13 cellular contexts compared by ENCODE assay signal in the genomic region with DNA sequence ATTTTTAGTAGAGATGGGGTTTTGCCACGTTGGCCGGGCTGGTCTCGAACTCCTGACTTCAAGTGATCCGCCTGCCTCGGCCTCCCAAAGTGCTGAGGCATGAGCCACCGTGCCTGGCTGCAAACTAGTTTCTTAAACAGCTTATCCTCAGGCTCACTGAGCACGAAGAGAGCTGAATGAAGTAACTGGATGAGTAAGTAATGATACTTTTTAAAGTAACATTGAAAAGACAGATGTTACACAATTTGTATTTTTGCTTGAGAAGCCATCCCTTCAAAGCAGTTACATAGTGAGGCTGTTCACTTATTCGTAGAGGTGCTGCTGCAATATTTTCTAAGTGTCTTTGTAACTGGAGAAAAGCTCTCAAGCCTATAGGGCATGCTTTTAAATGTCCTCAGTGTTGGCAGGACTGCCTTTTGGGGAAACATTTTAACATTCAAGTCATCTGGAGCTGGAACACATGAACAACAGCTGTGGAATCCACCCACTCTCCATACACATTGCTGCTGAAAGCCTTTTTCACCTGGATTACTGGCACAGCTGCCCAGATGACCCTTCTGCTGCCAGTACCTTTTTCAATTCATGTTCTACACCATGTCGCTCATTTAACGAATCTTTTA. TPM values are rescaled to one million over a fixed set of nuclear protein-coding genes. Genes with fewer than 3 reads are reported as not detected.
A peak's percentile ranks its signal among the peaks of the same experiment; 100 is the strongest.
DNase-seq lines count a peak whose midpoint lies in the region; ATAC-seq and TF ChIP-seq lines count a peak whose summit lies in the region.
"Had no signal": no experiment of that assay in that cellular context is flagged by ENCODE, and none has a peak within 500 bp of the region (broad histone marks: within the 10 kb centered on the region; RNA-seq: fewer than 3 reads in every experiment).

No MANE protein-coding gene starts in this region.

- H3K27ac Mint-ChIP-seq in CD4-positive, alpha-beta T cell: peak overlapping the region; percentile 12
- H3K27ac Mint-ChIP-seq in WTC11: peak overlapping the region; percentile 46; the same call in 1 of the 2 replicates
- H3K27ac Mint-ChIP-seq in nephron: peak overlapping the region; percentile 72 to 99 (median 98)

- no peaks in the 10 kb centered on the region for H3K9me3 Mint-ChIP-seq in CD4-positive, alpha-beta T cell
- H3K9me3 Mint-ChIP-seq in WTC11 (no peaks in the 10 kb centered on the region), nephron (no peaks in the 10 kb centered on the region)

- no peak overlapping the region for H3K27ac ChIP-seq in CD4-positive, alpha-beta T cell (ENCODE audit: low read depth, low read length)
- no peak overlapping the region for H3K27ac ChIP-seq in lower lobe of right lung
- H3K27ac ChIP-seq: gastroesophageal sphincter, right atrium auricular region had no signal

- peaks cover 26% of the 10 kb centered on the region for H3K4me1 Mint-ChIP-seq in CD4-positive, alpha-beta T cell (ENCODE audit: low read depth)
- peaks cover 22% of the 10 kb centered on the region for H3K4me1 Mint-ChIP-seq in WTC11
- peaks cover 46% of the 10 kb centered on the region for H3K4me1 Mint-ChIP-seq in nephron

- no peak for DNase-seq in CD4-positive, alpha-beta T cell
- DNase-seq in HFF-Myc (ENCODE audit: extremely low read depth, low read depth) (peak; percentile 54), WTC11 (ENCODE audit: low spot score) (no peak), Kasumi-1 (lab: John Stamatoyannopoulos, UW) (no peak), germinal center (ENCODE audit: low spot score) (no peak), lower lobe of right lung (no peak)
- DNase-seq: activated T-cell treated with anti-CD3 and anti-CD28 coated beads, Interleukin-2, amount 50 U/mL, for 1 hour; kidney glomerular epithelial cell; NCI-H187 had no signal

- peaks cover 25% of the 10 kb centered on the region for H3K36me3 ChIP-seq in lower lobe of right lung
- H3K36me3 ChIP-seq: right atrium auricular region had no signal

- CTCF ChIA-PET in CD4-positive, alpha-beta T cell (lab: Charles Lee): interaction anchor here (1.2 kb wide), 1 partner anchor 13 kb away, joined by 3 read pairs; no protein-coding TSS in a partner anchor
- CTCF ChIA-PET in WTC11 (lab: Charles Lee): interaction anchor here (1.2 kb wide), 1 partner anchor 394 kb away, joined by 4 read pairs; no protein-coding TSS in a partner anchor

- H3K27me3 Mint-ChIP-seq in CD4-positive, alpha-beta T cell: no peaks in the 10 kb centered on the region
- no peaks in the 10 kb centered on the region; the same call in 1 of the 2 replicates for H3K27me3 Mint-ChIP-seq in WTC11 (ENCODE audit: low read depth)
- no peaks in the 10 kb centered on the region for H3K27me3 Mint-ChIP-seq in nephron (ENCODE audit: low read depth)

- no peaks in the 10 kb centered on the region for H3K27me3 ChIP-seq in CD4-positive, alpha-beta T cell (ENCODE audit: control insufficient read depth, insufficient read depth, low read length)
- H3K27me3 ChIP-seq in lower lobe of right lung (ENCODE audit: low read depth): no peaks in the 10 kb centered on the region
- H3K27me3 ChIP-seq: gastroesophageal sphincter, right atrium auricular region had no signal

- H3K36me3 Mint-ChIP-seq in CD4-positive, alpha-beta T cell (ENCODE audit: low read depth): peaks cover 44% of the 10 kb centered on the region
- peaks cover 29% of the 10 kb centered on the region for H3K36me3 Mint-ChIP-seq in WTC11
- peaks cover 23% of the 10 kb centered on the region for H3K36me3 Mint-ChIP-seq in nephron (ENCODE audit: low read depth)

- H3K4me3 ChIP-seq in HFF-Myc (replicated peaks; ENCODE audit: low read depth, low read length) (peak overlapping the region; percentile 92; the same call in 1 of the 2 replicates), lower lobe of right lung (no peak overlapping the region)
- H3K4me3 ChIP-seq: gastroesophageal sphincter, right atrium auricular region had no signal

- ATAC-seq in CD4-positive, alpha-beta T cell (ENCODE audit: poor library complexity): no peak
- ATAC-seq in WTC11 (no peak), lower lobe of right lung (no peak)
- ATAC-seq: activated CD4-positive, CD25-positive, alpha-beta regulatory T cell treated with anti-CD3 and anti-CD28 coated beads, Interleukin-2, amount 50 U/mL, for 24 hours; gastroesophageal sphincter had no signal

- H3K9me3 ChIP-seq in CD4-positive, alpha-beta T cell (ENCODE audit: control insufficient read depth, low read length): no peaks in the 10 kb centered on the region
- H3K9me3 ChIP-seq in lower lobe of right lung: no peaks in the 10 kb centered on the region
- H3K9me3 ChIP-seq: gastroesophageal sphincter, right atrium auricular region had no signal

- no peak for TF ChIP-seq CTCF in CD4-positive, alpha-beta T cell (IDR thresholded peaks at IDR 0.05)
- TF ChIP-seq CTCF in HFF-Myc (IDR thresholded peaks at IDR 0.05; ENCODE audit: low read depth, low read length, missing control alignments): no peak
- TF ChIP-seq CTCF in WTC11 (IDR thresholded peaks at IDR 0.05): no peak
- TF ChIP-seq CTCF in nephron (IDR thresholded peaks at IDR 0.05; ENCODE audit: unreplicated experiment in 3 of 3): no peak
- TF ChIP-seq CTCF in lower lobe of right lung (IDR thresholded peaks at IDR 0.05): no peak

- POLR2A ChIA-PET in CD4-positive, alpha-beta T cell (lab: Charles Lee): interaction anchor here (4.9 kb wide), 1 partner anchor 87 kb away, joined by 75 read pairs; the partner anchor contains the start of genes C1orf50 and P3H1
- POLR2A ChIA-PET in WTC11 (lab: Charles Lee): interaction anchor here (1.0 kb wide), 1 partner anchor 9 kb away, joined by 3 read pairs; no protein-coding TSS in a partner anchor

- intact Hi-C loops in CD4-positive, alpha-beta T cell (cut with DNase I, micrococcal nuclease): loop anchor here in 1 of 2 experiments (2.0 kb wide), 1 partner anchor 17 kb away; no protein-coding TSS in a partner anchor
- intact Hi-C loops in lower lobe of right lung (cut with DNase I): no loop called here

- peaks cover 38% of the 10 kb centered on the region for H3K4me1 ChIP-seq in lower lobe of right lung

- no peak overlapping the region for H3K4me3 Mint-ChIP-seq in CD4-positive, alpha-beta T cell
- H3K4me3 Mint-ChIP-seq in WTC11 (peak overlapping the region; percentile 96; the same call in 1 of the 2 replicates), nephron (peak overlapping the region; percentile 95 to 99 (median 98))

TF ChIP-seq in WTC11, 78 proteins besides CTCF, POLR2A, EP300 and RAD21:
- TF ChIP-seq RORB (CRISPR knock-in tag; IDR thresholded peaks at IDR 0.05) (no peak), ATF1 (CRISPR knock-in tag; IDR thresholded peaks at IDR 0.05) (no peak), NR3C1 (CRISPR knock-in tag; conservative IDR thresholded peaks at IDR 0.05; ENCODE audit: low read depth) (no peak), TEAD1 (CRISPR knock-in tag; IDR thresholded peaks at IDR 0.05) (no peak), NFE2L1 (CRISPR knock-in tag; IDR thresholded peaks at IDR 0.05) (no peak), FOXJ3 (CRISPR knock-in tag; IDR thresholded peaks at IDR 0.05; ENCODE audit: borderline replicate concordance) (no peak)
- TF ChIP-seq, protein P1, sequence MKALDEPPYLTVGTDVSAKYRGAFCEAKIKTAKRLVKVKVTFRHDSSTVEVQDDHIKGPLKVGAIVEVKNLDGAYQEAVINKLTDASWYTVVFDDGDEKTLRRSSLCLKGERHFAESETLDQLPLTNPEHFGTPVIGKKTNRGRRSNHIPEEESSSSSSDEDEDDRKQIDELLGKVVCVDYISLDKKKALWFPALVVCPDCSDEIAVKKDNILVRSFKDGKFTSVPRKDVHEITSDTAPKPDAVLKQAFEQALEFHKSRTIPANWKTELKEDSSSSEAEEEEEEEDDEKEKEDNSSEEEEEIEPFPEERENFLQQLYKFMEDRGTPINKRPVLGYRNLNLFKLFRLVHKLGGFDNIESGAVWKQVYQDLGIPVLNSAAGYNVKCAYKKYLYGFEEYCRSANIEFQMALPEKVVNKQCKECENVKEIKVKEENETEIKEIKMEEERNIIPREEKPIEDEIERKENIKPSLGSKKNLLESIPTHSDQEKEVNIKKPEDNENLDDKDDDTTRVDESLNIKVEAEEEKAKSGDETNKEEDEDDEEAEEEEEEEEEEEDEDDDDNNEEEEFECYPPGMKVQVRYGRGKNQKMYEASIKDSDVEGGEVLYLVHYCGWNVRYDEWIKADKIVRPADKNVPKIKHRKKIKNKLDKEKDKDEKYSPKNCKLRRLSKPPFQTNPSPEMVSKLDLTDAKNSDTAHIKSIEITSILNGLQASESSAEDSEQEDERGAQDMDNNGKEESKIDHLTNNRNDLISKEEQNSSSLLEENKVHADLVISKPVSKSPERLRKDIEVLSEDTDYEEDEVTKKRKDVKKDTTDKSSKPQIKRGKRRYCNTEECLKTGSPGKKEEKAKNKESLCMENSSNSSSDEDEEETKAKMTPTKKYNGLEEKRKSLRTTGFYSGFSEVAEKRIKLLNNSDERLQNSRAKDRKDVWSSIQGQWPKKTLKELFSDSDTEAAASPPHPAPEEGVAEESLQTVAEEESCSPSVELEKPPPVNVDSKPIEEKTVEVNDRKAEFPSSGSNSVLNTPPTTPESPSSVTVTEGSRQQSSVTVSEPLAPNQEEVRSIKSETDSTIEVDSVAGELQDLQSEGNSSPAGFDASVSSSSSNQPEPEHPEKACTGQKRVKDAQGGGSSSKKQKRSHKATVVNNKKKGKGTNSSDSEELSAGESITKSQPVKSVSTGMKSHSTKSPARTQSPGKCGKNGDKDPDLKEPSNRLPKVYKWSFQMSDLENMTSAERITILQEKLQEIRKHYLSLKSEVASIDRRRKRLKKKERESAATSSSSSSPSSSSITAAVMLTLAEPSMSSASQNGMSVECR (CRISPR knock-in tag; IDR thresholded peaks at IDR 0.05; ENCODE audit: borderline replicate concordance): no peak

RNA-seq across cellular contexts. Expression of gene YBX1, which starts 2.7 kb away (rescaled TPM):
- 100 to 1,000 TPM; 372 to 389 TPM for total RNA-seq in CD4-positive, alpha-beta T cell
- total RNA-seq in WTC11 (2021) (1,098 to 1,172 TPM (median 1,151 TPM) in 3 replicates), lower lobe of right lung (552 TPM)

RNA-seq across cellular contexts. Expression of gene PPIH, which starts 21.3 kb away (rescaled TPM):
- 10 to 100 TPM; 29.4 to 32.6 TPM for total RNA-seq in CD4-positive, alpha-beta T cell
- total RNA-seq in WTC11 (2021) (68.5 to 73.1 TPM (median 69.3 TPM) in 3 replicates), lower lobe of right lung (25.1 TPM)

Comparison
In these comparisons a context has a peak if more than half of its experiments do, and no peak if none do; other contexts are left out.
1. H3K27ac Mint-ChIP-seq: peak in every context shown above with its lines; median percentile 98 in nephron; 46 in WTC11; 12 in CD4-positive, alpha-beta T cell.